In the genomic region with DNA sequence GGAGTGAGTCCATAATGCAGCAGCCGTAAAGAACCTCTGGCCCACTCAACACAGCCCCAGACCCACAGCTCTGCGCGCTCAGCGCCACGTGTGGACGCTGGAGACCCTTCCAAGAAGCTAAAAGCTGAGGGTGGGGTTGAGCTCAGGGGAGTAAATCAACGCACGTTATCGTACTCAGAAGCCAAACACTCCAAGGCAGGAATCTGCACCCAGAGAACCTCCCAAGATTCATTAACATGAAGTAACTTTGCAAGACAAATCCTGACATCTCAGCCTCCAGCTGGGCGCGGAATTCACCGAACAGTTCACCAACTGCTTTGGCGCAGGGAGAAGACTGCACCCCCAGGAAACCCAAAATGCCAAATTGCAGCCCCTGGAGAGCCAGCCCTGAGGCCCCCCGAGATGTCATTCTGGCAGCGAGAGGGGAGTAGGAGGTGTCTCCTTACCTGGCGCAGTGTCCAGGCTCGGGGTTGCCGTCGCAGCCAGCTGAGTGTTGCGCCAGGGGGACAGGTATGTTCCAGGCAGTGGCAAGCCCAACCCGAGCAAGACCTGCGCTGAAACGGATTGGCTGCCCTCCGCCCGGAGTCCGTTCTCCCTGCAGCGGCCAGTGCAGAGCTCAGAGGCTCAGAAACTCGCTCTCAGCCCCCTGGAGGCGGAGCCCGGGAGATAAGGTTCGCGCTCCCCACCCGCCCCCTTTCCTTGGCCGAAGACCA, we compare ENCODE assay signal across 9 cellular contexts. TPM values are rescaled to one million over a fixed set of nuclear protein-coding genes. Genes with fewer than 3 reads are reported as not detected.
DNase-seq lines count a peak whose midpoint lies in the region; ATAC-seq and TF ChIP-seq lines count a peak whose summit lies in the region.
"Had no signal": no experiment of that assay in that cellular context is flagged by ENCODE, and none has a peak within 500 bp of the region (broad histone marks: within the 10 kb centered on the region; RNA-seq: fewer than 3 reads in every experiment).

Gene COL21A1 (minus strand): TSS at position 640 of the 713 bp plus-strand sequence. CDS start 64,962 bp downstream, outside the sequence.

- H3K14ac ChIP-seq in neuronal stem cell (ENCODE audit: low read length) = no peak within 1 kb of the TSS

- no peak within 1 kb of the TSS for H2BK12ac ChIP-seq in neuronal stem cell (ENCODE audit: low read length)

- H3K4me1 ChIP-seq in foreskin keratinocyte (peaks cover 14% of the 10 kb centered on the region), neuronal stem cell (ENCODE audit: control insufficient read depth in 2 of 2, insufficient read depth in 1 of 2, low read depth in 1 of 2, low read length in 2 of 2) (no peaks in the 10 kb centered on the region)

- DNase-seq in Ammon's horn (ENCODE audit: low spot score) (peak; percentile 31), NCI-H82 treated with DMSO at 0.1 percent for 48 hours (lab: John Stamatoyannopoulos, UW; ENCODE audit: unreplicated experiment) (peak; percentile 27), foreskin keratinocyte (peak in 1 of 2 donors; percentile 37), neuronal stem cell (ENCODE audit: low spot score) (peak; percentile 52), NCI-H2196 (lab: John Stamatoyannopoulos, UW; ENCODE audit: unreplicated experiment) (no peak)
- DNase-seq: NCI-H187 treated with DMSO at 0.1 percent for 48 hours had no signal

- H3K9ac ChIP-seq in neuronal stem cell (ENCODE audit: low read depth, low read length, poor library complexity) = peak within 1 kb of the TSS; percentile 81

- H2AK5ac ChIP-seq in neuronal stem cell (ENCODE audit: low read depth, low read length) = no peak within 1 kb of the TSS

- whole genome bisulfite sequencing in neuronal stem cell (ENCODE audit: extremely low coverage in 2 of 2, insufficient read length in 2 of 2, insufficient replicate concordance in 1 of 2), 2 donors = no CpG with 5 or more reads among the region's 34 CpGs

- peak within 1 kb of the TSS; percentile 73 for H2AFZ ChIP-seq in neuronal stem cell (ENCODE audit: low read length)

- H3K79me1 ChIP-seq in neuronal stem cell (ENCODE audit: low read depth, low read length) = no peaks in the 10 kb centered on the region

- H4K8ac ChIP-seq in neuronal stem cell (ENCODE audit: low read depth, low read length) = no peak within 1 kb of the TSS

- H3K4me2 ChIP-seq in neuronal stem cell (ENCODE audit: insufficient read depth, low read length, poor library complexity, severe bottlenecking) = peak within 1 kb of the TSS; percentile 86

- H3K18ac ChIP-seq in neuronal stem cell (ENCODE audit: low read length) = peak within 1 kb of the TSS; percentile 62

- H3K27me3 ChIP-seq in foreskin keratinocyte (peaks cover 5% of the 10 kb centered on the region), neuronal stem cell (ENCODE audit: control insufficient read depth in 3 of 3, insufficient read depth in 3 of 3, low read depth in 1 of 3, low read length in 3 of 3) (peaks cover 0 to 40% (median 3%) of the 10 kb centered on the region in 3 experiments)

- H3K4ac ChIP-seq in neuronal stem cell (ENCODE audit: low read length) = no peak within 1 kb of the TSS

- H3K23ac ChIP-seq in neuronal stem cell (ENCODE audit: low read depth, low read length, poor library complexity) = no peak within 1 kb of the TSS

- no peaks in the 10 kb centered on the region for H3K36me3 ChIP-seq in neuronal stem cell (replicated peaks in 1 of 2; ENCODE audit: control insufficient read depth in 2 of 2, insufficient read depth in 2 of 2, low read length in 2 of 2)

- H2BK5ac ChIP-seq in neuronal stem cell (ENCODE audit: low read length) = no peak within 1 kb of the TSS

- TF ChIP-seq CTCF in foreskin keratinocyte (conservative IDR thresholded peaks at IDR 0.05) = peak; percentile 42

- no peak within 1 kb of the TSS for H2BK120ac ChIP-seq in neuronal stem cell (ENCODE audit: low read depth, low read length)

- no peak within 1 kb of the TSS for H4K91ac ChIP-seq in neuronal stem cell (ENCODE audit: low read depth, low read length, poor library complexity)

- peak within 1 kb of the TSS in 1 of 2 donors; percentile 81 for H3K4me3 ChIP-seq in neuronal stem cell (ENCODE audit: low read length in 2 of 2)

- H2BK15ac ChIP-seq in neuronal stem cell (ENCODE audit: low read length) = no peak within 1 kb of the TSS

- H3K27ac ChIP-seq in foreskin keratinocyte (no peak within 1 kb of the TSS), neuronal stem cell (replicated peaks; ENCODE audit: low read length) (no peak within 1 kb of the TSS)

- ATAC-seq in foreskin keratinocyte (peak; percentile 81), HG03045 (IDR thresholded peaks at IDR 0.05; ENCODE audit: unreplicated experiment) (no peak), HG02981 (IDR thresholded peaks at IDR 0.05; ENCODE audit: unreplicated experiment) (no peak), GM18868 (IDR thresholded peaks at IDR 0.05; ENCODE audit: unreplicated experiment) (no peak)

- H3K9me3 ChIP-seq in neuronal stem cell (replicated peaks in 1 of 2; ENCODE audit: control insufficient read depth in 2 of 2, insufficient read depth in 1 of 2, low read depth in 1 of 2, low read length in 2 of 2) = no peaks in the 10 kb centered on the region

RNA-seq across cellular contexts. Expression of gene COL21A1, which starts in this region (rescaled TPM):
- 0.11 and 0.78 TPM in 2 replicates for total RNA-seq in foreskin keratinocyte
- 0.02 and 0.18 TPM in 2 replicates for polyA plus RNA-seq in foreskin keratinocyte
- 0.10 TPM for polyA plus RNA-seq in neuronal stem cell (2013, experiment 1 of 2)
- polyA plus RNA-seq in neuronal stem cell (2013, experiment 2 of 2) = 0.07 TPM

Comparison
In these comparisons a context has a peak if more than half of its experiments do, and no peak if none do; other contexts are left out.
1. Peak in ATAC-seq in foreskin keratinocyte; RNA of the gene not detected or under 1 TPM.